In the genomic region with DNA sequence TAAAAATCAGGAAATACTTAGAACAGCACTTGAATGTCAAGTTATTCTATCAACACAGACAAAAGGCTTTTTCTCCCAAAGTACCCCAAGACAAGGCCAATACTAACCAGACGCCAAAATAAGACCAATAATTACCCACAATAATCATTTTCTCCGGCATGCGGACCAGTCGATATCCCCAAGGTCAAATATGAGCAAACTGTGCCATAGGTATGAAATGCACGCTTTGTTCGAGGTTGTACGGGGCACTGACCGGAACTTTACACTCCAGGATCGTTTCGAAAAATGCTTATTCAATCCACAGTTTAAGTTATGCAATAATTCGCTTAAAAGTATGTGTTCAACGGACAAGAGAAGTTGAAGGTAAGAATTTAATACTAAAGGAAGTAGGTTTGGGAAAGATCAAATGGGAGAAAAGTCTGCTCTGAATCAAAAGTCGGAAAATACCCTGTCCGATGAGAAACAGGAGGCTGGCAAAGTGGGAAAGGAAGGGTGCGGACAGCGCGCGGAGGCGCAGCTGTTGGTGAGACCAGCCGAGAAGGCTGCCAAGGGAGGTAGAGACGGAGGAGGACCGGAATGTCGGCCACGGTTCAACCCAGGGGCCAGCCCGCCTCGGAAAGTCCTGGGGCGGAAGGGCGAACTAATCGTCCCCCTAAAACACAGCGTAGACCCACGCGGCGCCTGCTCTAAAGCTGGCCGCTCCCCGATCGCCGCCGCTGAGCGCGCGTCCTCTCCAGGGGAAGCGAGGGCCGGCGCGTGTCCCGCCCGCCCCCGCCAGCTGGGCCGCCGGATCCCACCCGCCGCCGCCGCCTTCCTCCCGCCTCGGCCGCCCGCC, we compare ENCODE assay signal across 1 cellular context.
TF ChIP-seq lines count a peak whose summit lies in the region.

No MANE protein-coding gene starts in this region.

TF ChIP-seq in GM23338, 12 proteins besides CTCF, POLR2A, EP300 and RAD21 (continued from another document):
- 0 out of 2 replicates have a peak, but pooled peaks have one; percentile 15 for TF ChIP-seq POLR2AphosphoS5 (IDR thresholded peaks at IDR 0.05; ENCODE audit: low read depth)
